2 cellular contexts compared by ENCODE assay signal in the genomic region with DNA sequence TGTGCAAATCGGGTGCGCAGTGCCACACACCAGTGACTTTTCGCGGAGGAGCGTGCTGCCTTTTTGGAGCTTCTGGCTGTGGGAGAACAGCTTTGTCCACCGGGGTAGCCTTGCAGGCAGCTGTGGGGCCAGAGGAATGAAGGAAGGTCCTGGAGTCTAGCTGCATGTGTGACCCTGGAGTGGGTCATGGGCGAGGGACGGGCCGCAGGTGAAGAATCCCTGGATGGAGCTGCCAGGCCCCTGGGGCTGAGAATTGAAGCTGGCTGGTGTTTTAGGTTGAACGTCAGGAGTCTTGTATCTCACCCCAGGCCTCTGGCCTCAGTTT.
TF ChIP-seq lines count a peak whose summit lies in the region.

No MANE protein-coding gene starts in this region.

TF ChIP-seq in SK-N-SH, 30 proteins besides CTCF, POLR2A, EP300 and RAD21 (continued from another document):
- TF ChIP-seq, protein P1, sequence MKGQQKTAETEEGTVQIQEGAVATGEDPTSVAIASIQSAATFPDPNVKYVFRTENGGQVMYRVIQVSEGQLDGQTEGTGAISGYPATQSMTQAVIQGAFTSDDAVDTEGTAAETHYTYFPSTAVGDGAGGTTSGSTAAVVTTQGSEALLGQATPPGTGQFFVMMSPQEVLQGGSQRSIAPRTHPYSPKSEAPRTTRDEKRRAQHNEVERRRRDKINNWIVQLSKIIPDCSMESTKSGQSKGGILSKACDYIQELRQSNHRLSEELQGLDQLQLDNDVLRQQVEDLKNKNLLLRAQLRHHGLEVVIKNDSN (IDR thresholded peaks at IDR 0.05; ENCODE audit: borderline replicate concordance, low read depth), result no peak
- TF ChIP-seq GATA2 (CRISPR knock-in tag; IDR thresholded peaks at IDR 0.05), result no peak
- no peak for TF ChIP-seq TAF1 (IDR thresholded peaks at IDR 0.05; ENCODE audit: borderline replicate concordance, low read depth, low read length)
- TF ChIP-seq, protein P2, sequence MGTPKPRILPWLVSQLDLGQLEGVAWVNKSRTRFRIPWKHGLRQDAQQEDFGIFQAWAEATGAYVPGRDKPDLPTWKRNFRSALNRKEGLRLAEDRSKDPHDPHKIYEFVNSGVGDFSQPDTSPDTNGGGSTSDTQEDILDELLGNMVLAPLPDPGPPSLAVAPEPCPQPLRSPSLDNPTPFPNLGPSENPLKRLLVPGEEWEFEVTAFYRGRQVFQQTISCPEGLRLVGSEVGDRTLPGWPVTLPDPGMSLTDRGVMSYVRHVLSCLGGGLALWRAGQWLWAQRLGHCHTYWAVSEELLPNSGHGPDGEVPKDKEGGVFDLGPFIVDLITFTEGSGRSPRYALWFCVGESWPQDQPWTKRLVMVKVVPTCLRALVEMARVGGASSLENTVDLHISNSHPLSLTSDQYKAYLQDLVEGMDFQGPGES (IDR thresholded peaks at IDR 0.05; ENCODE audit: low read depth, low read length), result no peak
- no peak for TF ChIP-seq RCOR1 (IDR thresholded peaks at IDR 0.05; ENCODE audit: low read length)
- TF ChIP-seq POLR2AphosphoS5 (IDR thresholded peaks at IDR 0.05; ENCODE audit: low read depth, low read length), result no peak
- TF ChIP-seq ELF1 (IDR thresholded peaks at IDR 0.05), result no peak
- TF ChIP-seq SMC3 (IDR thresholded peaks at IDR 0.05; ENCODE audit: low read depth, low read length), result no peak
- TF ChIP-seq, protein P3, sequence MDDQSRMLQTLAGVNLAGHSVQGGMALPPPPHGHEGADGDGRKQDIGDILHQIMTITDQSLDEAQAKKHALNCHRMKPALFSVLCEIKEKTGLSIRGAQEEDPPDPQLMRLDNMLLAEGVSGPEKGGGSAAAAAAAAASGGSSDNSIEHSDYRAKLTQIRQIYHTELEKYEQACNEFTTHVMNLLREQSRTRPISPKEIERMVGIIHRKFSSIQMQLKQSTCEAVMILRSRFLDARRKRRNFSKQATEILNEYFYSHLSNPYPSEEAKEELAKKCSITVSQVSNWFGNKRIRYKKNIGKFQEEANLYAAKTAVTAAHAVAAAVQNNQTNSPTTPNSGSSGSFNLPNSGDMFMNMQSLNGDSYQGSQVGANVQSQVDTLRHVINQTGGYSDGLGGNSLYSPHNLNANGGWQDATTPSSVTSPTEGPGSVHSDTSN (IDR thresholded peaks at IDR 0.05), result no peak
- TF ChIP-seq, protein P4, sequence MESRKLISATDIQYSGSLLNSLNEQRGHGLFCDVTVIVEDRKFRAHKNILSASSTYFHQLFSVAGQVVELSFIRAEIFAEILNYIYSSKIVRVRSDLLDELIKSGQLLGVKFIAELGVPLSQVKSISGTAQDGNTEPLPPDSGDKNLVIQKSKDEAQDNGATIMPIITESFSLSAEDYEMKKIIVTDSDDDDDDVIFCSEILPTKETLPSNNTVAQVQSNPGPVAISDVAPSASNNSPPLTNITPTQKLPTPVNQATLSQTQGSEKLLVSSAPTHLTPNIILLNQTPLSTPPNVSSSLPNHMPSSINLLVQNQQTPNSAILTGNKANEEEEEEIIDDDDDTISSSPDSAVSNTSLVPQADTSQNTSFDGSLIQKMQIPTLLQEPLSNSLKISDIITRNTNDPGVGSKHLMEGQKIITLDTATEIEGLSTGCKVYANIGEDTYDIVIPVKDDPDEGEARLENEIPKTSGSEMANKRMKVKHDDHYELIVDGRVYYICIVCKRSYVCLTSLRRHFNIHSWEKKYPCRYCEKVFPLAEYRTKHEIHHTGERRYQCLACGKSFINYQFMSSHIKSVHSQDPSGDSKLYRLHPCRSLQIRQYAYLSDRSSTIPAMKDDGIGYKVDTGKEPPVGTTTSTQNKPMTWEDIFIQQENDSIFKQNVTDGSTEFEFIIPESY (IDR thresholded peaks at IDR 0.05; ENCODE audit: borderline replicate concordance, low read depth), result no peak
- TF ChIP-seq GABPA (IDR thresholded peaks at IDR 0.05; ENCODE audit: low read depth), result no peak
- TF ChIP-seq CHD2 (IDR thresholded peaks at IDR 0.05; ENCODE audit: low read length, partially characterized antibody), result no peak
- TF ChIP-seq TCF12 (IDR thresholded peaks at IDR 0.05), result no peak
- no peak for TF ChIP-seq MXI1 (IDR thresholded peaks at IDR 0.05; ENCODE audit: low read depth, low read length)
- TF ChIP-seq FOSL2 (IDR thresholded peaks at IDR 0.05; ENCODE audit: borderline replicate concordance, low read depth), result no peak
- no peak for TF ChIP-seq EZH2phosphoT487 (IDR thresholded peaks at IDR 0.05; ENCODE audit: borderline replicate concordance, low read depth)
- TF ChIP-seq NFIC (IDR thresholded peaks at IDR 0.05; ENCODE audit: borderline replicate concordance), result no peak
TF ChIP-seq in SK-N-SH: peak in this region for 0.

TF ChIP-seq in SK-N-SH treated with all-trans-retinoic acid at 6 μM for 48 hours, 23 proteins besides CTCF, POLR2A, EP300 and RAD21 (continued from another document):
- TF ChIP-seq, protein P5, sequence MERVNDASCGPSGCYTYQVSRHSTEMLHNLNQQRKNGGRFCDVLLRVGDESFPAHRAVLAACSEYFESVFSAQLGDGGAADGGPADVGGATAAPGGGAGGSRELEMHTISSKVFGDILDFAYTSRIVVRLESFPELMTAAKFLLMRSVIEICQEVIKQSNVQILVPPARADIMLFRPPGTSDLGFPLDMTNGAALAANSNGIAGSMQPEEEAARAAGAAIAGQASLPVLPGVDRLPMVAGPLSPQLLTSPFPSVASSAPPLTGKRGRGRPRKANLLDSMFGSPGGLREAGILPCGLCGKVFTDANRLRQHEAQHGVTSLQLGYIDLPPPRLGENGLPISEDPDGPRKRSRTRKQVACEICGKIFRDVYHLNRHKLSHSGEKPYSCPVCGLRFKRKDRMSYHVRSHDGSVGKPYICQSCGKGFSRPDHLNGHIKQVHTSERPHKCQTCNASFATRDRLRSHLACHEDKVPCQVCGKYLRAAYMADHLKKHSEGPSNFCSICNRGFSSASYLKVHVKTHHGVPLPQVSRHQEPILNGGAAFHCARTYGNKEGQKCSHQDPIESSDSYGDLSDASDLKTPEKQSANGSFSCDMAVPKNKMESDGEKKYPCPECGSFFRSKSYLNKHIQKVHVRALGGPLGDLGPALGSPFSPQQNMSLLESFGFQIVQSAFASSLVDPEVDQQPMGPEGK (CRISPR knock-in tag; IDR thresholded peaks at IDR 0.05; ENCODE audit: borderline replicate concordance), result no peak
- no peak for TF ChIP-seq RARB (CRISPR knock-in tag; IDR thresholded peaks at IDR 0.05)
- no peak for TF ChIP-seq TCF4 (CRISPR knock-in tag; IDR thresholded peaks at IDR 0.05; ENCODE audit: borderline replicate concordance)
- TF ChIP-seq, protein P6, sequence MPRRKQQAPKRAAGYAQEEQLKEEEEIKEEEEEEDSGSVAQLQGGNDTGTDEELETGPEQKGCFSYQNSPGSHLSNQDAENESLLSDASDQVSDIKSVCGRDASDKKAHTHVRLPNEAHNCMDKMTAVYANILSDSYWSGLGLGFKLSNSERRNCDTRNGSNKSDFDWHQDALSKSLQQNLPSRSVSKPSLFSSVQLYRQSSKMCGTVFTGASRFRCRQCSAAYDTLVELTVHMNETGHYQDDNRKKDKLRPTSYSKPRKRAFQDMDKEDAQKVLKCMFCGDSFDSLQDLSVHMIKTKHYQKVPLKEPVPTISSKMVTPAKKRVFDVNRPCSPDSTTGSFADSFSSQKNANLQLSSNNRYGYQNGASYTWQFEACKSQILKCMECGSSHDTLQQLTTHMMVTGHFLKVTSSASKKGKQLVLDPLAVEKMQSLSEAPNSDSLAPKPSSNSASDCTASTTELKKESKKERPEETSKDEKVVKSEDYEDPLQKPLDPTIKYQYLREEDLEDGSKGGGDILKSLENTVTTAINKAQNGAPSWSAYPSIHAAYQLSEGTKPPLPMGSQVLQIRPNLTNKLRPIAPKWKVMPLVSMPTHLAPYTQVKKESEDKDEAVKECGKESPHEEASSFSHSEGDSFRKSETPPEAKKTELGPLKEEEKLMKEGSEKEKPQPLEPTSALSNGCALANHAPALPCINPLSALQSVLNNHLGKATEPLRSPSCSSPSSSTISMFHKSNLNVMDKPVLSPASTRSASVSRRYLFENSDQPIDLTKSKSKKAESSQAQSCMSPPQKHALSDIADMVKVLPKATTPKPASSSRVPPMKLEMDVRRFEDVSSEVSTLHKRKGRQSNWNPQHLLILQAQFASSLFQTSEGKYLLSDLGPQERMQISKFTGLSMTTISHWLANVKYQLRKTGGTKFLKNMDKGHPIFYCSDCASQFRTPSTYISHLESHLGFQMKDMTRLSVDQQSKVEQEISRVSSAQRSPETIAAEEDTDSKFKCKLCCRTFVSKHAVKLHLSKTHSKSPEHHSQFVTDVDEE (CRISPR knock-in tag; IDR thresholded peaks at IDR 0.05), result no peak
- no peak for TF ChIP-seq ZC3H10 (CRISPR knock-in tag; IDR thresholded peaks at IDR 0.05)
- no peak for TF ChIP-seq ZNF565 (CRISPR knock-in tag; conservative IDR thresholded peaks at IDR 0.05; ENCODE audit: low read depth)
